Comparison of ENCODE assay signal across 1 cellular context in the genomic region with DNA sequence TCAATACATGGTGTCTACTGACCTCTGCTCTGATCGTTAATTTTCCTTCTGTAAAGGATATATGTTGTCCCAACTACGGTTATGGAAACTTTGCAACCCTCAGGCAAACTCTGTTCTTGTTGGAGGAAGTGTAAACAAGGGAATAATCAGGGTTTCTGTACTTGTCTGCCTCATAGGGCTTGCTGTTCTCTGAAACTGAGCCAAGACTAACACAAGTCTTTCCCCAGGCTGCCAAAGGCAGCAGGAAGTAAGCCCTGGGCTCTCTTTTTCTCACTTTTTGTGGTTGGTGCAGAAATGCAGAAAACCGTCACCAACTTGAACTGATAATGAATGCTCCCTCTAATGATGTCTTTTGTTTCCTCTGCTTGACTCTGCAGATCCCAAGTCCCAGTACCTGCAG.
TF ChIP-seq lines count a peak whose summit lies in the region.

No MANE protein-coding gene starts in this region.

TF ChIP-seq in HEK293, 187 proteins besides CTCF, POLR2A, EP300 and RAD21 (continued from another document):
- TF ChIP-seq, protein P1, sequence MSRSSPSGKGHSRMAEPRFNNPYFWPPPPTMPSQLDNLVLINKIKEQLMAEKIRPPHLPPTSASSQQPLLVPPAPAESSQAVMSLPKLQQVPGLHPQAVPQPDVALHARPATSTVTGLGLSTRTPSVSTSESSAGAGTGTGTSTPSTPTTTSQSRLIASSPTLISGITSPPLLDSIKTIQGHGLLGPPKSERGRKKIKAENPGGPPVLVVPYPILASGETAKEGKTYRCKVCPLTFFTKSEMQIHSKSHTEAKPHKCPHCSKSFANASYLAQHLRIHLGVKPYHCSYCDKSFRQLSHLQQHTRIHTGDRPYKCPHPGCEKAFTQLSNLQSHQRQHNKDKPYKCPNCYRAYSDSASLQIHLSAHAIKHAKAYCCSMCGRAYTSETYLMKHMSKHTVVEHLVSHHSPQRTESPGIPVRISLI (tag by site-specific recombination; IDR thresholded peaks at IDR 0.05), result no peak
- TF ChIP-seq SETDB1 (IDR thresholded peaks at IDR 0.05; ENCODE audit: insufficient read length, low read length) (no peak), BCL11B (tag by site-specific recombination; IDR thresholded peaks at IDR 0.05; ENCODE audit: low read depth) (no peak), ZFP3 (tag by site-specific recombination; IDR thresholded peaks at IDR 0.05; ENCODE audit: low read depth) (no peak), ZNF670 (tag by site-specific recombination; IDR thresholded peaks at IDR 0.05; ENCODE audit: low read depth) (no peak), ZNF10 (tag by site-specific recombination; IDR thresholded peaks at IDR 0.05) (0 out of 2 replicates have a peak, but pooled peaks have one; percentile 48), ZSCAN30 (tag by site-specific recombination; IDR thresholded peaks at IDR 0.05) (no peak), ZNF623 (tag by site-specific recombination; IDR thresholded peaks at IDR 0.05) (peak; percentile 1; the same call in 1 of the 2 replicates), PATZ1 (tag by site-specific recombination; IDR thresholded peaks at IDR 0.05) (no peak), ZFP41 (tag by site-specific recombination; IDR thresholded peaks at IDR 0.05; ENCODE audit: borderline replicate concordance) (no peak), ZNF791 (tag by site-specific recombination; IDR thresholded peaks at IDR 0.05) (no peak), ZNF112 (tag by site-specific recombination; IDR thresholded peaks at IDR 0.05) (no peak), ZNF654 (tag by site-specific recombination; IDR thresholded peaks at IDR 0.05; ENCODE audit: low read depth) (no peak), YY2 (tag by site-specific recombination; IDR thresholded peaks at IDR 0.05) (no peak)
- TF ChIP-seq, protein P2, sequence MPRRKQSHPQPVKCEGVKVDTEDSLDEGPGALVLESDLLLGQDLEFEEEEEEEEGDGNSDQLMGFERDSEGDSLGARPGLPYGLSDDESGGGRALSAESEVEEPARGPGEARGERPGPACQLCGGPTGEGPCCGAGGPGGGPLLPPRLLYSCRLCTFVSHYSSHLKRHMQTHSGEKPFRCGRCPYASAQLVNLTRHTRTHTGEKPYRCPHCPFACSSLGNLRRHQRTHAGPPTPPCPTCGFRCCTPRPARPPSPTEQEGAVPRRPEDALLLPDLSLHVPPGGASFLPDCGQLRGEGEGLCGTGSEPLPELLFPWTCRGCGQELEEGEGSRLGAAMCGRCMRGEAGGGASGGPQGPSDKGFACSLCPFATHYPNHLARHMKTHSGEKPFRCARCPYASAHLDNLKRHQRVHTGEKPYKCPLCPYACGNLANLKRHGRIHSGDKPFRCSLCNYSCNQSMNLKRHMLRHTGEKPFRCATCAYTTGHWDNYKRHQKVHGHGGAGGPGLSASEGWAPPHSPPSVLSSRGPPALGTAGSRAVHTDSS (tag by site-specific recombination; IDR thresholded peaks at IDR 0.05), result no peak
- TF ChIP-seq, protein P3, sequence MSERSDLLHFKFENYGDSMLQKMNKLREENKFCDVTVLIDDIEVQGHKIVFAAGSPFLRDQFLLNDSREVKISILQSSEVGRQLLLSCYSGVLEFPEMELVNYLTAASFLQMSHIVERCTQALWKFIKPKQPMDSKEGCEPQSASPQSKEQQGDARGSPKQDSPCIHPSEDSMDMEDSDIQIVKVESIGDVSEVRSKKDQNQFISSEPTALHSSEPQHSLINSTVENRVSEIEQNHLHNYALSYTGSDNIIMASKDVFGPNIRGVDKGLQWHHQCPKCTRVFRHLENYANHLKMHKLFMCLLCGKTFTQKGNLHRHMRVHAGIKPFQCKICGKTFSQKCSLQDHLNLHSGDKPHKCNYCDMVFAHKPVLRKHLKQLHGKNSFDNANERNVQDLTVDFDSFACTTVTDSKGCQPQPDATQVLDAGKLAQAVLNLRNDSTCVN (tag by site-specific recombination; optimal IDR thresholded peaks at IDR 0.05), result no peak
